In the genomic region with DNA sequence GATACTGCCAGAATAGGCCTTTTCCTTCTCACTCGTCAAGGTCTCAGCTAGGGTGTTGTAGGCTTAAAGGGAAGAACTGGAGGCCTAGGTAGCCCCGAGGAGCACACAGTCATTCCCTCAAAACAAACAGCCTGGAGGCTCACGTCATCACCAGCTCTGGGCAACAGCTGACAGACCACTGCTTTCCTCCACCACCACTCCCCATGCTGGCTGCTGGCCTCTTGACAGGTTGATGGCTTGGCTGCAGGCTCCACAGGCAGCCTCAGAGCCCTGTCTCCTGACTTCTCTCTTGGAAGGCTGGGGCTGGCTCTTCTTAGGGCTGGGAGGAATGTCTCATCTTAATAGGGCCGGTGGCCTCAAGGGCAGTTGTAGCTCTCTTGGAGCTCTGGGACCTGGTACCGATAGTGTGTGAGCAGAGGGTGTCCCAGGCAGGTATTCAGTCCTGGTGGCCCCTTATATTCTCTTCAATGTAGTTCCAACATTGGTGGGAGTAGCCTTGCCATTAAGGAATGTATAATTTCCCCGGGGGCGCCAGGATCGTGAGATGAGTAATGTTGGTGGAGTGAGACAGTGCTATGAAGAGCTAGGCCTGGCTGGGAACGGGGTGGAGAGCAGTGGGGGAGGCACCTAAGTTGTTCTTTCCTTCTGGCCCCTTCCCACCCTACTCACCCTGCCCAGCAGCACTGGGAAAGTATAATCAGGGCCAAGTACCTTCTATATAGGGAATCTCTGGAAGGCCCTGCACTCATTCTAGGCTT, we compare ENCODE assay signal across 17 cellular contexts. TPM values are rescaled to one million over a fixed set of nuclear protein-coding genes. Genes with fewer than 3 reads are reported as not detected.
DNase-seq lines count a peak whose midpoint lies in the region; ATAC-seq, FAIRE-seq and TF ChIP-seq lines count a peak whose summit lies in the region.
"Had no signal": no experiment of that assay in that cellular context is flagged by ENCODE, and none has a peak within 500 bp of the region (broad histone marks: within the 10 kb centered on the region; RNA-seq: fewer than 3 reads in every experiment).

No MANE protein-coding gene starts in this region.

- no peaks in the 10 kb centered on the region for H3K79me2 ChIP-seq in PC-3 (ENCODE audit: low read length)

- H3K27me3 Mint-ChIP-seq in endodermal cell (ENCODE audit: insufficient read depth): no peaks in the 10 kb centered on the region
- H3K27me3 Mint-ChIP-seq in activated CD4-positive, alpha-beta memory T cell treated with anti-CD3 and anti-CD28 coated beads, Interleukin-2, amount 10 ng/mL, durations not matched to agents 7 days and 5 days: no peaks in the 10 kb centered on the region
- H3K27me3 Mint-ChIP-seq: activated CD4-positive, alpha-beta T cell treated with anti-CD3 and anti-CD28 coated beads, Interleukin-2, amount 10 ng/mL, durations not matched to agents 7 days and 5 days; B cell; progenitor cell of endocrine pancreas; stimulated activated memory B cell treated with anti-CD40 and anti-IgM and Interleukin-4, amounts not matched to agents 10 μg/mL and 1 μg/mL and 100 μg/mL, for 72 hours had no signal

- POLR2A ChIA-PET in PC-3 (lab: Charles Lee; ENCODE audit: unreplicated experiment): no interaction called here
- POLR2A ChIA-PET in activated CD4-positive, alpha-beta memory T cell treated with anti-CD3 and anti-CD28 coated beads, Interleukin-2, amount 10 ng/mL, durations not matched to agents 7 days and 5 days (lab: Charles Lee): no interaction called here

- H3K4me2 ChIP-seq in PC-3 (ENCODE audit: low read length): peak overlapping the region; percentile 52

- H3K27me3 ChIP-seq in PC-3 (ENCODE audit: low read length) (no peaks in the 10 kb centered on the region), endodermal cell (ENCODE audit: control insufficient read depth, insufficient read depth, low read length, poor library complexity, severe bottlenecking) (no peaks in the 10 kb centered on the region), muscle layer of colon (ENCODE audit: control insufficient read depth in 1 of 2, insufficient read depth in 2 of 2, low read length in 2 of 2) (no peaks in the 10 kb centered on the region)

- no peaks in the 10 kb centered on the region for H3K4me1 Mint-ChIP-seq in endodermal cell
- H3K4me1 Mint-ChIP-seq in activated CD4-positive, alpha-beta memory T cell treated with anti-CD3 and anti-CD28 coated beads, Interleukin-2, amount 10 ng/mL, durations not matched to agents 7 days and 5 days: peaks cover 4% of the 10 kb centered on the region
- H3K4me1 Mint-ChIP-seq: B cell had no signal

- no peaks in the 10 kb centered on the region for H3F3A ChIP-seq in PC-3 (ENCODE audit: low read length, unreplicated experiment)

- CTCF ChIA-PET in PC-3 (lab: Charles Lee): no interaction called here
- CTCF ChIA-PET in activated CD4-positive, alpha-beta memory T cell treated with anti-CD3 and anti-CD28 coated beads, Interleukin-2, amount 10 ng/mL, durations not matched to agents 7 days and 5 days (lab: Charles Lee): no interaction called here

- H3K9me3 ChIP-seq in PC-3 (ENCODE audit: low read length): no peaks in the 10 kb centered on the region
- H3K9me3 ChIP-seq in endodermal cell (ENCODE audit: control insufficient read depth, low read length): no peaks in the 10 kb centered on the region
- H3K9me3 ChIP-seq in muscle layer of colon (ENCODE audit: low read length): no peaks in the 10 kb centered on the region
- H3K9me3 ChIP-seq: HAP-1 had no signal

- H3K4me3 ChIP-seq in PC-3 (ENCODE audit: low read length): no peak overlapping the region
- H3K4me3 ChIP-seq in endodermal cell (ENCODE audit: low read length): no peak overlapping the region
- no peak overlapping the region for H3K4me3 ChIP-seq in muscle layer of colon (ENCODE audit: low read depth in 1 of 2, low read length in 2 of 2)
- H3K4me3 ChIP-seq: GM12878, HAP-1 had no signal

- peaks cover 75% of the 10 kb centered on the region for H3K36me3 Mint-ChIP-seq in endodermal cell (ENCODE audit: low read depth)
- peaks cover 39% of the 10 kb centered on the region for H3K36me3 Mint-ChIP-seq in activated CD4-positive, alpha-beta memory T cell treated with anti-CD3 and anti-CD28 coated beads, Interleukin-2, amount 10 ng/mL, durations not matched to agents 7 days and 5 days (ENCODE audit: low read depth)

- H3K9ac ChIP-seq in PC-3 (ENCODE audit: low read length) (peak overlapping the region; percentile 43; the same call in 1 of the 2 replicates), endodermal cell (ENCODE audit: extremely low read depth, low read length, poor library complexity, severe bottlenecking) (no peak overlapping the region), muscle layer of colon (ENCODE audit: low read length) (no peak overlapping the region)

- no peak overlapping the region for H3K4me3 Mint-ChIP-seq in endodermal cell
- no peak overlapping the region for H3K4me3 Mint-ChIP-seq in activated CD4-positive, alpha-beta memory T cell treated with anti-CD3 and anti-CD28 coated beads, Interleukin-2, amount 10 ng/mL, durations not matched to agents 7 days and 5 days
- H3K4me3 Mint-ChIP-seq: activated CD4-positive, alpha-beta T cell treated with anti-CD3 and anti-CD28 coated beads, Interleukin-2, amount 10 ng/mL, durations not matched to agents 7 days and 5 days; B cell; stimulated activated memory B cell treated with anti-CD40 and anti-IgM and Interleukin-4, amounts not matched to agents 10 μg/mL and 1 μg/mL and 100 μg/mL, for 72 hours had no signal

- H3K9me3 Mint-ChIP-seq in endodermal cell: no peaks in the 10 kb centered on the region
- no peaks in the 10 kb centered on the region for H3K9me3 Mint-ChIP-seq in activated CD4-positive, alpha-beta memory T cell treated with anti-CD3 and anti-CD28 coated beads, Interleukin-2, amount 10 ng/mL, durations not matched to agents 7 days and 5 days
- H3K9me3 Mint-ChIP-seq: activated CD4-positive, alpha-beta T cell treated with anti-CD3 and anti-CD28 coated beads, Interleukin-2, amount 10 ng/mL, durations not matched to agents 7 days and 5 days; stimulated activated memory B cell treated with anti-CD40 and anti-IgM and Interleukin-4, amounts not matched to agents 10 μg/mL and 1 μg/mL and 100 μg/mL, for 72 hours had no signal

- ATAC-seq in PC-3 (peak; percentile 66), GM21786 (IDR thresholded peaks at IDR 0.05; ENCODE audit: unreplicated experiment) (no peak), GM19328 (IDR thresholded peaks at IDR 0.05; ENCODE audit: unreplicated experiment) (no peak)
- ATAC-seq: GM12878; stimulated activated memory B cell treated with anti-CD40 and anti-IgM and Interleukin-4, amounts not matched to agents 10 μg/mL and 1 μg/mL and 100 μg/mL, for 72 hours had no signal

- TF ChIP-seq CTCF in PC-3 (conservative IDR thresholded peaks at IDR 0.05; ENCODE audit: low read depth, low read length) (no peak), endodermal cell (conservative IDR thresholded peaks at IDR 0.05) (no peak)

- no TSS peak for BruUV-seq in PC-3 (replicated peaks; lab: Mats Ljungman, UMichigan)

- H3K9me2 ChIP-seq in PC-3 (replicated peaks; ENCODE audit: low read length): no peaks in the 10 kb centered on the region

- H3K36me3 ChIP-seq in PC-3 (ENCODE audit: low read depth, low read length) (peaks cover 33% of the 10 kb centered on the region), endodermal cell (ENCODE audit: control insufficient read depth, insufficient read depth, low read length) (peaks cover 79% of the 10 kb centered on the region), muscle layer of colon (ENCODE audit: insufficient read depth, low read length) (peaks cover 86% of the 10 kb centered on the region)

- H3K27ac ChIP-seq in PC-3 (ENCODE audit: low read length) (peak overlapping the region; percentile 89), endodermal cell (ENCODE audit: low read depth, low read length) (no peak overlapping the region), muscle layer of colon (ENCODE audit: low read depth, low read length) (peak overlapping the region; percentile 17)

- no peak overlapping the region for H2AFZ ChIP-seq in PC-3 (ENCODE audit: low read length)

- H3K4me1 ChIP-seq in PC-3 (ENCODE audit: insufficient read depth, low read length) (peaks cover 33% of the 10 kb centered on the region), endodermal cell (ENCODE audit: control insufficient read depth, insufficient read depth, low read length) (no peaks in the 10 kb centered on the region), muscle layer of colon (ENCODE audit: insufficient read depth, low read length) (peaks cover 12% of the 10 kb centered on the region)
- H3K4me1 ChIP-seq: HAP-1 had no signal

- H3K27ac Mint-ChIP-seq in endodermal cell: no peak overlapping the region
- no peak overlapping the region for H3K27ac Mint-ChIP-seq in activated CD4-positive, alpha-beta memory T cell treated with anti-CD3 and anti-CD28 coated beads, Interleukin-2, amount 10 ng/mL, durations not matched to agents 7 days and 5 days
- H3K27ac Mint-ChIP-seq: B cell; progenitor cell of endocrine pancreas; stimulated activated memory B cell treated with anti-CD40 and anti-IgM and Interleukin-4, amounts not matched to agents 10 μg/mL and 1 μg/mL and 100 μg/mL, for 72 hours had no signal

- no peaks in the 10 kb centered on the region for H4K20me1 ChIP-seq in PC-3 (ENCODE audit: low read length)

- peak; percentile 63 for DNase-seq in AG08395 (ENCODE audit: low spot score)
- DNase-seq in PC-3: peak; percentile 72
- DNase-seq in endodermal cell: peak; percentile 29
- DNase-seq in activated CD4-positive, alpha-beta memory T cell treated with anti-CD3 and anti-CD28 coated beads, Interleukin-2, amount 10 ng/mL, durations not matched to agents 7 days and 5 days: no peak
- no peak for DNase-seq in frontal cortex (ENCODE audit: low spot score in 2 of 2)
- DNase-seq: activated CD4-positive, alpha-beta T cell treated with anti-CD3 and anti-CD28 coated beads, Interleukin-2, amount 10 ng/mL, durations not matched to agents 7 days and 5 days; activated effector memory CD4-positive, alpha-beta T cell treated with Interleukin-2 at 50 U/mL for 16 hours; MV-4-11; stimulated activated CD4-positive, alpha-beta T cell treated with anti-CD3 and anti-CD28 coated beads, Interleukin-4, amount 100 ng/mL, for 24 hours had no signal

- WGBS in endodermal cell (ENCODE audit: insufficient coverage in 1 of 2, insufficient read length in 1 of 2), 2 experiments: 96 to 100% methylated on average over 3 to 9 of the region's 9 CpGs

- intact Hi-C loops in PC-3 (cut with micrococcal nuclease): no loop called here

- FAIRE-seq in frontal cortex (lab: Jason Lieb, UNC): no peak
- FAIRE-seq: GM12878 had no signal

RNA-seq across cellular contexts. Expression of a gene that starts 6.1 kb away (rescaled TPM):
- total RNA-seq in PC-3 (2014; rRNA removed) (522 and 538 TPM in 2 replicates), endodermal cell (100 to 1,000 TPM; 412 to 450 TPM), frontal cortex (344 TPM)
- 350 TPM for polyA plus RNA-seq in endodermal cell (2013, experiment 1 of 2)
- 319 TPM for polyA plus RNA-seq in endodermal cell (2013, experiment 2 of 2)
- total RNA-seq in activated CD4-positive, alpha-beta memory T cell treated with anti-CD3 and anti-CD28 coated beads, Interleukin-2, amount 10 ng/mL, durations not matched to agents 7 days and 5 days: 100 to 1,000 TPM; 206 to 218 TPM

RNA-seq across cellular contexts. Expression of a gene that starts 13.4 kb away (rescaled TPM):
- total RNA-seq in PC-3 (2014; rRNA removed) (50.6 and 56.1 TPM in 2 replicates), endodermal cell (10 to 100 TPM; 90.5 to 95.1 TPM), frontal cortex (34.6 TPM)
- polyA plus RNA-seq in endodermal cell (2013, experiment 1 of 2): 84.3 TPM
- 76.5 TPM for polyA plus RNA-seq in endodermal cell (2013, experiment 2 of 2)
- total RNA-seq in activated CD4-positive, alpha-beta memory T cell treated with anti-CD3 and anti-CD28 coated beads, Interleukin-2, amount 10 ng/mL, durations not matched to agents 7 days and 5 days: 10 to 100 TPM; 33.2 to 40.7 TPM

RNA-seq across cellular contexts. Expression of a gene that starts 17.5 kb away (rescaled TPM):
- 84.7 and 85.5 TPM in 2 replicates for total RNA-seq in PC-3 (2014; rRNA removed)
- total RNA-seq in endodermal cell: 10 to 100 TPM; 57.6 to 57.8 TPM
- 42.9 TPM for polyA plus RNA-seq in endodermal cell (2013, experiment 1 of 2)
- 32.9 TPM for polyA plus RNA-seq in endodermal cell (2013, experiment 2 of 2)
- 10 to 100 TPM; 53.7 to 60.1 TPM for total RNA-seq in activated CD4-positive, alpha-beta memory T cell treated with anti-CD3 and anti-CD28 coated beads, Interleukin-2, amount 10 ng/mL, durations not matched to agents 7 days and 5 days
- total RNA-seq in frontal cortex: 47.3 TPM

RNA-seq across cellular contexts. Expression of a gene that starts 33.4 kb away (rescaled TPM):
- total RNA-seq in PC-3 (2014; rRNA removed) (51.3 and 57.0 TPM in 2 replicates), endodermal cell (10 to 100 TPM; 33.4 to 37.5 TPM), frontal cortex (42.8 TPM)
- 43.1 TPM for polyA plus RNA-seq in endodermal cell (2013, experiment 1 of 2)
- polyA plus RNA-seq in endodermal cell (2013, experiment 2 of 2): 32.9 TPM
- total RNA-seq in activated CD4-positive, alpha-beta memory T cell treated with anti-CD3 and anti-CD28 coated beads, Interleukin-2, amount 10 ng/mL, durations not matched to agents 7 days and 5 days: 10 to 100 TPM; 45.9 to 47.8 TPM

Comparison
In these comparisons a context has a peak if more than half of its experiments do, and no peak if none do; other contexts are left out.
1. DNase-seq: peak in AG08395 (single experiment), PC-3 (single experiment) and endodermal cell (single experiment); none in activated CD4-positive, alpha-beta memory T cell treated with anti-CD3 and anti-CD28 coated beads, Interleukin-2, amount 10 ng/mL, durations not matched to agents 7 days and 5 days (single experiment) and frontal cortex (0 of 2).